Comparison of ENCODE assay signal across 8 cellular contexts in the genomic region with DNA sequence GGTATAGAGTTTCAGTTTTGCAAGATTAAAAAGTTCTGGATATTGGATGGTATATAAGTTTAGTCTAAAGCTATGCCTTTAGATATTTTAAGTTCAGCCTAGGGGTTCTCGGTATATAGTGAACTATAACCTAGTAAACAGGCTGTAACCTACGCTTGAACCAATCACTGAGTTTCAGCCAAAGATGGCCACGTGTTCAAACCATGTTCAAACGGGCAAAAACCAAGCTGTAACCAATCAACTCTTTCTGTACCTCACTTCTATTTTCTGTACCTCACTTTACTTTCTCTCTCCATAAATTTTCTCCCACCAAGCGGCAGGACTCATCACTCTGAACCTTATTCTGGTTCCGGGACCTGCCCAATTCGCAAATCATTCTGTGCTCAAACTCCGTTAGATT. TPM values are rescaled to one million over a fixed set of nuclear protein-coding genes. Genes with fewer than 3 reads are reported as not detected.
DNase-seq lines count a peak whose midpoint lies in the region; ATAC-seq and TF ChIP-seq lines count a peak whose summit lies in the region.

No MANE protein-coding gene starts in this region.

- peaks cover 58% of the 10 kb centered on the region for H3K4me1 Mint-ChIP-seq in stimulated activated effector memory CD8-positive, alpha-beta T cell treated with anti-CD3 and anti-CD28 coated beads, Interleukin-12 subunit alpha, Interleukin-12 subunit beta, amount 100 ng/mL, for 72 hours

- peak overlapping the region; percentile 99 for H3K27ac Mint-ChIP-seq in stimulated activated effector memory CD8-positive, alpha-beta T cell treated with anti-CD3 and anti-CD28 coated beads, Interleukin-12 subunit alpha, Interleukin-12 subunit beta, amount 100 ng/mL, for 72 hours

- H4K20me1 ChIP-seq in SU-DHL-6 (ENCODE audit: low read depth, low read length) = no peaks in the 10 kb centered on the region

- H3K36me3 Mint-ChIP-seq in stimulated activated effector memory CD8-positive, alpha-beta T cell treated with anti-CD3 and anti-CD28 coated beads, Interleukin-12 subunit alpha, Interleukin-12 subunit beta, amount 100 ng/mL, for 72 hours = peaks cover 46% of the 10 kb centered on the region

- no peaks in the 10 kb centered on the region; the same call in 1 of the 2 replicates for H3K9me3 ChIP-seq in SU-DHL-6 (ENCODE audit: insufficient read depth, low read length)

- peak overlapping the region; percentile 95 for H3K4me3 Mint-ChIP-seq in stimulated activated effector memory CD8-positive, alpha-beta T cell treated with anti-CD3 and anti-CD28 coated beads, Interleukin-12 subunit alpha, Interleukin-12 subunit beta, amount 100 ng/mL, for 72 hours

- peaks cover 12% of the 10 kb centered on the region for H3K9me3 Mint-ChIP-seq in stimulated activated effector memory CD8-positive, alpha-beta T cell treated with anti-CD3 and anti-CD28 coated beads, Interleukin-12 subunit alpha, Interleukin-12 subunit beta, amount 100 ng/mL, for 72 hours

- H3K36me3 ChIP-seq in SU-DHL-6 (ENCODE audit: low read length) = peaks cover 30% of the 10 kb centered on the region

- H3K9ac ChIP-seq in SU-DHL-6 (ENCODE audit: low read length) = peak overlapping the region; percentile 90

- no peak overlapping the region for H2AFZ ChIP-seq in SU-DHL-6 (ENCODE audit: low read depth, low read length, severe bottlenecking)

- 0 out of 2 replicates have a peak, but pooled peaks cover 7% of the 10 kb centered on the region for H3F3A ChIP-seq in SU-DHL-6 (ENCODE audit: insufficient read depth)

- H3K27ac ChIP-seq in SU-DHL-6 (ENCODE audit: low read depth, low read length) = peak overlapping the region; percentile 90; the same call in 1 of the 2 replicates

- peaks cover 60% of the 10 kb centered on the region for H3K79me2 ChIP-seq in SU-DHL-6 (ENCODE audit: insufficient read depth, low read length)

- TF ChIP-seq CTCF in SU-DHL-6 (IDR thresholded peaks at IDR 0.05; ENCODE audit: insufficient read depth, low read length, poor library complexity, severe bottlenecking) = no peak
- no peak for TF ChIP-seq CTCF in fibroblast of the aortic adventitia (IDR thresholded peaks at IDR 0.05; ENCODE audit: insufficient read depth, low read length)

- peak overlapping the region; percentile 94 for H3K4me2 ChIP-seq in SU-DHL-6 (ENCODE audit: low read depth, low read length, poor library complexity, severe bottlenecking)

- no peaks in the 10 kb centered on the region for H3K27me3 ChIP-seq in SU-DHL-6 (ENCODE audit: low read length)

- no peaks in the 10 kb centered on the region for H3K9me2 ChIP-seq in SU-DHL-6 (replicated peaks; ENCODE audit: insufficient read depth, low read length)

- H3K4me3 ChIP-seq in SU-DHL-6 (ENCODE audit: insufficient read depth, low read length, poor library complexity, severe bottlenecking) (peak overlapping the region; percentile 80), fibroblast of the aortic adventitia (ENCODE audit: low read depth, low read length) (peak overlapping the region; percentile 85)

- ATAC-seq in stimulated activated effector memory CD8-positive, alpha-beta T cell treated with anti-CD3 and anti-CD28 coated beads, Interleukin-12 subunit alpha, Interleukin-12 subunit beta, amount 100 ng/mL, for 72 hours = no peak
- no peak for ATAC-seq in HG03280 (IDR thresholded peaks at IDR 0.05; ENCODE audit: unreplicated experiment)

- DNase-seq in DMS 273 (lab: John Stamatoyannopoulos, UW; ENCODE audit: unreplicated experiment) (peak; percentile 6), DMS 273 treated with DMSO at 0.1 percent for 48 hours (lab: John Stamatoyannopoulos, UW) (no peak), fibroblast of the aortic adventitia (ENCODE audit: low read depth) (no peak), NCI-H1436 (lab: John Stamatoyannopoulos, UW) (no peak), amygdala (lab: John Stamatoyannopoulos, UW) (no peak)
- no peak for DNase-seq in stimulated activated effector memory CD8-positive, alpha-beta T cell treated with anti-CD3 and anti-CD28 coated beads, Interleukin-12 subunit alpha, Interleukin-12 subunit beta, amount 100 ng/mL, for 72 hours (ENCODE audit: low spot score in 2 of 2)

RNA-seq across cellular contexts. Expression of a gene that starts 1.4 kb away (rescaled TPM):
- total RNA-seq in fibroblast of the aortic adventitia (ENCODE audit: low replicate concordance) = 115 and 220 TPM in 2 replicates

RNA-seq across cellular contexts. Expression of a gene that starts 20.6 kb away (rescaled TPM):
- 20.0 and 21.4 TPM in 2 replicates for total RNA-seq in fibroblast of the aortic adventitia (ENCODE audit: low replicate concordance)

RNA-seq across cellular contexts. Expression of a gene that starts 37.9 kb away (rescaled TPM):
- 5.9 and 9.3 TPM in 2 replicates for total RNA-seq in fibroblast of the aortic adventitia (ENCODE audit: low replicate concordance)
